Comparison of ENCODE assay signal across 23 cellular contexts in genomic region chr6:50285735-50286134, GRCh38.
"Had no signal": no experiment of that assay in that cellular context is flagged by ENCODE, and none has a peak within 500 bp of the region (broad histone marks: within the 10 kb centered on the region; RNA-seq: fewer than 3 reads in every experiment).

No MANE protein-coding gene starts in this region.

- H3K36me3 ChIP-seq: left ventricle myocardium inferior, ovary, spleen, suprapubic skin, thoracic aorta, tibial artery, upper lobe of right lung had no signal

- H3K4me1 Mint-ChIP-seq: memory B cell; naive thymus-derived CD4-positive, alpha-beta T cell; stimulated activated effector memory CD8-positive, alpha-beta T cell treated with anti-CD3 and anti-CD28 coated beads, Interleukin-12 subunit alpha, Interleukin-12 subunit beta, amount 100 ng/mL, for 72 hours had no signal

- H3K27ac ChIP-seq: left ventricle myocardium inferior, ovary, skin epidermis, spleen, suprapubic skin, thoracic aorta, tibial artery, upper lobe of right lung had no signal

- H3K4me3 ChIP-seq: left ventricle myocardium inferior, mucosa of descending colon, ovary, skin epidermis, spleen, suprapubic skin, thoracic aorta, tibial artery, upper lobe of right lung had no signal

- H3K27me3 Mint-ChIP-seq: memory B cell; naive thymus-derived CD4-positive, alpha-beta T cell; natural killer cell treated with Interleukin-12 subunit alpha and Interleukin-12 subunit beta and Interleukin-15 and Interleukin-18, amount 100 ng/mL, for 72 hours; progenitor cell of endocrine pancreas; stimulated activated naive CD8-positive, alpha-beta T cell treated with anti-CD3 and anti-CD28 coated beads, Interleukin-15, Interleukin-2, amounts not matched to agents 100 ng/mL and 50 ng/mL, for 24 hours had no signal

- H3K27ac Mint-ChIP-seq: memory B cell; naive thymus-derived CD4-positive, alpha-beta T cell; natural killer cell treated with Interleukin-12 subunit alpha and Interleukin-12 subunit beta and Interleukin-15 and Interleukin-18, amount 100 ng/mL, for 72 hours; progenitor cell of endocrine pancreas; stimulated activated effector memory CD8-positive, alpha-beta T cell treated with anti-CD3 and anti-CD28 coated beads, Interleukin-12 subunit alpha, Interleukin-12 subunit beta, amount 100 ng/mL, for 72 hours; stimulated activated naive CD8-positive, alpha-beta T cell treated with anti-CD3 and anti-CD28 coated beads, Interleukin-15, Interleukin-2, amounts not matched to agents 100 ng/mL and 50 ng/mL, for 24 hours had no signal

- DNase-seq: hippocampal formation; left ventricle myocardium inferior; midbrain; mucosa of descending colon; naive thymus-derived CD4-positive, alpha-beta T cell; ovary; retina; right cardiac atrium; spleen; stimulated activated CD4-positive, alpha-beta T cell treated with anti-CD3 and anti-CD28 coated beads, Interleukin-4, amount 100 ng/mL, for 24 hours; stimulated activated naive CD4-positive, alpha-beta T cell; tibial artery; trophoblast cell; upper lobe of right lung had no signal

- ATAC-seq: mucosa of descending colon; naive thymus-derived CD4-positive, alpha-beta T cell; natural killer cell treated with Interleukin-12 subunit alpha and Interleukin-12 subunit beta and Interleukin-15 and Interleukin-18, amount 100 ng/mL, for 72 hours; right cardiac atrium; sciatic nerve; stimulated activated effector memory CD8-positive, alpha-beta T cell treated with anti-CD3 and anti-CD28 coated beads, Interleukin-12 subunit alpha, Interleukin-12 subunit beta, amount 100 ng/mL, for 72 hours; upper lobe of right lung had no signal

- H3K27me3 ChIP-seq: ovary, spleen, suprapubic skin, tibial artery, upper lobe of right lung had no signal

- H3K36me3 Mint-ChIP-seq: memory B cell; naive thymus-derived CD4-positive, alpha-beta T cell; natural killer cell treated with Interleukin-12 subunit alpha and Interleukin-12 subunit beta and Interleukin-15 and Interleukin-18, amount 100 ng/mL, for 72 hours; stimulated activated effector memory CD8-positive, alpha-beta T cell treated with anti-CD3 and anti-CD28 coated beads, Interleukin-12 subunit alpha, Interleukin-12 subunit beta, amount 100 ng/mL, for 72 hours had no signal

- H3K9me3 ChIP-seq: left ventricle myocardium inferior, mucosa of descending colon, ovary, spleen, suprapubic skin, thoracic aorta, tibial artery, upper lobe of right lung had no signal

- H3K9me3 Mint-ChIP-seq: stimulated activated naive CD8-positive, alpha-beta T cell treated with anti-CD3 and anti-CD28 coated beads, Interleukin-15, Interleukin-2, amounts not matched to agents 100 ng/mL and 50 ng/mL, for 24 hours had no signal

- H3K4me3 Mint-ChIP-seq: memory B cell; naive thymus-derived CD4-positive, alpha-beta T cell; natural killer cell treated with Interleukin-12 subunit alpha and Interleukin-12 subunit beta and Interleukin-15 and Interleukin-18, amount 100 ng/mL, for 72 hours; stimulated activated effector memory CD8-positive, alpha-beta T cell treated with anti-CD3 and anti-CD28 coated beads, Interleukin-12 subunit alpha, Interleukin-12 subunit beta, amount 100 ng/mL, for 72 hours; stimulated activated naive CD8-positive, alpha-beta T cell treated with anti-CD3 and anti-CD28 coated beads, Interleukin-15, Interleukin-2, amounts not matched to agents 100 ng/mL and 50 ng/mL, for 24 hours had no signal

- H3K4me1 ChIP-seq: left ventricle myocardium inferior, spleen, suprapubic skin, tibial artery, upper lobe of right lung had no signal
